Comparison of ENCODE assay signal across 32 cellular contexts in genomic region chr2:80168801-80169200, GRCh38.
"Had no signal": no experiment of that assay in that cellular context is flagged by ENCODE, and none has a peak within 500 bp of the region (broad histone marks: within the 10 kb centered on the region; RNA-seq: fewer than 3 reads in every experiment).

No MANE protein-coding gene starts in this region.

- FAIRE-seq: TTC549 had no signal

- DNase-seq: activated B cell treated with CpG ODN at 0.5 μM for 24 hours; activated CD4-positive, alpha-beta memory T cell treated with anti-CD3 and anti-CD28 coated beads for 36 hours; activated CD4-positive, alpha-beta memory T cell treated with anti-CD3 and anti-CD28 coated beads, Interleukin-2, amount 10 ng/mL, durations not matched to agents 7 days and 5 days; activated CD4-positive, alpha-beta T cell treated with anti-CD3 and anti-CD28 coated beads for 1 hour; activated CD4-positive, alpha-beta T cell treated with anti-CD3 and anti-CD28 coated beads for 36 hours; activated CD4-positive, alpha-beta T cell treated with anti-CD3 and anti-CD28 coated beads for 4 hours; activated CD4-positive, alpha-beta T cell treated with anti-CD3 and anti-CD28 coated beads for 48 hours; activated CD4-positive, alpha-beta T cell treated with anti-CD3 and anti-CD28 coated beads, Interleukin-2, amount 10 ng/mL, durations not matched to agents 24 days and 14 days; activated CD4-positive, alpha-beta T cell treated with anti-CD3 and anti-CD28 coated beads, Interleukin-2, amount 10 ng/mL, durations not matched to agents 7 days and 5 days; activated CD4-positive, alpha-beta T cell treated with anti-CD3 and anti-CD28 coated beads, Interleukin-2, amount 50 U/mL, for 1 hour; activated CD4-positive, alpha-beta T cell treated with anti-CD3 and anti-CD28 coated beads, Interleukin-2, amount 50 U/mL, for 4 hours; activated CD4-positive, alpha-beta T cell treated with anti-CD3 and anti-CD28 coated beads, Interleukin-2, amount 50 U/mL, for 48 hours; activated CD4-positive, CD25-positive, alpha-beta regulatory T cell; activated CD4-positive, CD25-positive, alpha-beta regulatory T cell treated with anti-CD3 and anti-CD28 coated beads, Interleukin-2, amount 50 U/mL, for 72 hours; activated CD8-positive, alpha-beta memory T cell treated with anti-CD3 and anti-CD28 coated beads for 24 hours; activated CD8-positive, alpha-beta memory T cell treated with anti-CD3 and anti-CD28 coated beads, Interleukin-2, amount 10 ng/mL, durations not matched to agents 7 days and 5 days; activated CD8-positive, alpha-beta memory T cell treated with anti-CD3 and anti-CD28 coated beads, Interleukin-2, amount 50 U/mL, for 4 hours; activated CD8-positive, alpha-beta memory T cell treated with anti-CD3 and anti-CD28 coated beads, Interleukin-2, amount 50 U/mL, for 48 hours; activated CD8-positive, alpha-beta T cell treated with anti-CD3 and anti-CD28 coated beads for 36 hours; activated CD8-positive, alpha-beta T cell treated with anti-CD3 and anti-CD28 coated beads, Interleukin-2, amount 10 ng/mL, durations not matched to agents 7 days and 5 days; activated T-cell treated with anti-CD3 and anti-CD28 coated beads for 4 hours; T-cell; T-helper 1 cell; T-helper 17 cell; T-helper 2 cell; T-helper 9 cell; T1000; WERI-Rb-1 had no signal

- H3K36me3 ChIP-seq: WERI-Rb-1 had no signal

- ATAC-seq: activated CD4-positive, alpha-beta T cell treated with anti-CD3 and anti-CD28 coated beads for 36 hours; activated CD4-positive, CD25-positive, alpha-beta regulatory T cell treated with anti-CD3 and anti-CD28 coated beads, Interleukin-2, amount 50 U/mL, for 24 hours; activated CD8-positive, alpha-beta memory T cell treated with anti-CD3 and anti-CD28 coated beads, Interleukin-2, amount 10 ng/mL, durations not matched to agents 7 days and 5 days; activated CD8-positive, alpha-beta T cell treated with anti-CD3 and anti-CD28 coated beads for 36 hours; activated CD8-positive, alpha-beta T cell treated with anti-CD3 and anti-CD28 coated beads, Interleukin-2, amount 10 ng/mL, durations not matched to agents 7 days and 5 days; T-cell; T-helper 17 cell; WTC11 had no signal

- H3K27ac ChIP-seq: VCaP, WERI-Rb-1 had no signal
